In the genomic region with DNA sequence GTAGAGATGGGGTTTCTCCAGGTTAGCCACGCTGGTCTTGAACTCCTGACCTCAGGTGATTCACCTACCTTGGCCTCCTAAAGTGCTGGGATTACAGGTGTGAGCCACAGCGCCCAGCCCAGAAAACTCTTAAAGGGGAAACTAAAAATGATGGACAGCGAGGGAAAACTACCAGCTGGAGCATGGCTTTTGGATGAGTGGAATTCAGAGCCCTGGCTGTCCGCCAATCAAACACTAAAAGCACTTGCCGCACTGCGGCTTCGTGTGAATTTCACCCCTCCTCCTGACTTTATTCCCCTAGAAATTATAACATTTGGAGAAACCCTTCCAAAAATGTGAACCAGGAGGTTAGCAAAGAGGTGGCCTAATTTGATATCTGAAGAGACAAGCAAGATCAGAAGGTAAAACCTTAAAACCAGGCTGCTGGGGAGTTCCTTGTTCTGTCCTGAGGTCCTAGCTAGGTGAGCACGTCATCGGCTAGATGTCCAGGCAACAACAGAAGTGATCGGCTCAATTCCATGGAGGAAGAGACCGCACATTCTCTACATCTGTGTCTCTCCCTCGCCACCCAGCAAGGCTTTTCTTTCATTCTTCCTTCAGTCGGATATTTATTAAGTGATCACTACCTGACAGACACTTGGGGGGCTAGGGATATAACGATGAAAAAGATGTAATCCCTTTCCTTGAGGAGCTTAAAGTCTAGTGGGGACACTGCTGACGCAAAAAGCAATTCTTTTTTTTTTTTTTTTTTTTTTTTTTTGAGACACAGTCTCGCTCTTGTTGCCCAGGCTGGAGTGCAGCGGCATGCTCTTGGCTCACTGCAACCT, we compare ENCODE assay signal across 24 cellular contexts. TPM values are rescaled to one million over a fixed set of nuclear protein-coding genes. Genes with fewer than 3 reads are reported as not detected.
DNase-seq lines count a peak whose midpoint lies in the region; ATAC-seq, FAIRE-seq and TF ChIP-seq lines count a peak whose summit lies in the region.
"Had no signal": no experiment of that assay in that cellular context is flagged by ENCODE, and none has a peak within 500 bp of the region (broad histone marks: within the 10 kb centered on the region; RNA-seq: fewer than 3 reads in every experiment).

No MANE protein-coding gene starts in this region.

- CTCF ChIA-PET in A549 (lab: Yijun Ruan, JAX): interaction anchor here (0.7 to 1.7 kb wide), 3 partner anchors 9 to 192 kb away, joined by 3 to 6 read pairs (median 3); no protein-coding TSS in a partner anchor

- H3K9me3 ChIP-seq in A549 (no peaks in the 10 kb centered on the region), GM23248 (ENCODE audit: low read depth) (no peaks in the 10 kb centered on the region)
- no peaks in the 10 kb centered on the region for H3K9me3 ChIP-seq in effector memory CD4-positive, alpha-beta T cell (ENCODE audit: control insufficient read depth, low read length)
- H3K9me3 ChIP-seq: MG63 had no signal

- POLR2A ChIA-PET in A549 (lab: Yijun Ruan, JAX): no interaction called here

- no peak for TF ChIP-seq POLR2A in A549 (IDR thresholded peaks at IDR 0.05; ENCODE audit: low read length)

- H3K27me3 ChIP-seq in GM23248 (replicated peaks; ENCODE audit: insufficient read depth) (no peaks in the 10 kb centered on the region), foreskin keratinocyte (no peaks in the 10 kb centered on the region)
- no peaks in the 10 kb centered on the region for H3K27me3 ChIP-seq in effector memory CD4-positive, alpha-beta T cell (replicated peaks; ENCODE audit: control insufficient read depth, insufficient read depth, low read length, poor library complexity, severe bottlenecking)
- H3K27me3 ChIP-seq: MG63 had no signal

- no peaks in the 10 kb centered on the region for H3F3A ChIP-seq in GM23248 (ENCODE audit: insufficient read depth)

- no peaks in the 10 kb centered on the region for H3K9me2 ChIP-seq in GM23248 (ENCODE audit: insufficient read depth)

- H3K27ac ChIP-seq in A549 (peak overlapping the region; percentile 88 to 90), GM23248 (no peak overlapping the region), foreskin keratinocyte (peak overlapping the region; percentile 33)
- H3K27ac ChIP-seq in effector memory CD4-positive, alpha-beta T cell (ENCODE audit: insufficient read depth, low read length, poor library complexity, severe bottlenecking): no peak overlapping the region
- H3K27ac ChIP-seq: tibial nerve had no signal

- TF ChIP-seq RAD21 in A549 (conservative IDR thresholded peaks at IDR 0.05 in 1 of 2, IDR thresholded peaks at IDR 0.05 in 1 of 2): no peak

- H4K20me1 ChIP-seq in GM23248 (ENCODE audit: insufficient read depth): no peaks in the 10 kb centered on the region

- no peak for TF ChIP-seq EP300 in A549 (IDR thresholded peaks at IDR 0.05)

- FAIRE-seq in A549 (lab: Jason Lieb, UNC): no peak
- FAIRE-seq: astrocyte, kidney had no signal

- no peaks in the 10 kb centered on the region for H3K36me3 ChIP-seq in GM23248 (ENCODE audit: low read depth)
- H3K36me3 ChIP-seq in effector memory CD4-positive, alpha-beta T cell (ENCODE audit: control insufficient read depth, insufficient read depth, low read length): no peaks in the 10 kb centered on the region
- H3K36me3 ChIP-seq: MG63, tibial nerve had no signal

- no peak overlapping the region for H3K9ac ChIP-seq in GM23248

- no peaks in the 10 kb centered on the region for H3K79me2 ChIP-seq in GM23248 (ENCODE audit: insufficient read depth)

- ATAC-seq in A549: no peak
- no peak for ATAC-seq in foreskin keratinocyte
- ATAC-seq: activated CD4-positive, CD25-positive, alpha-beta regulatory T cell treated with anti-CD3 and anti-CD28 coated beads, Interleukin-2, amount 50 U/mL, for 24 hours; activated naive CD4-positive, alpha-beta T cell treated with anti-CD3 and anti-CD28 coated beads, Interleukin-2, amount 50 U/mL, for 72 hours; naive thymus-derived CD8-positive, alpha-beta T cell had no signal

- DNase-seq in A549 (ENCODE audit: low read depth in 1 of 2, low spot score in 1 of 2) (no peak), GM23248 (peak; percentile 30), RKO (ENCODE audit: low spot score) (peak; percentile 81), foreskin keratinocyte (peak in 1 of 2 donors; percentile 61), AML-193 (lab: John Stamatoyannopoulos, UW) (no peak), NCI-H187 treated with DMSO at 0.1 percent for 48 hours (lab: John Stamatoyannopoulos, UW) (no peak)
- DNase-seq in activated CD8-positive, alpha-beta memory T cell treated with anti-CD3 and anti-CD28 coated beads, Interleukin-2, amount 50 U/mL, for 48 hours: no peak
- DNase-seq in effector memory CD4-positive, alpha-beta T cell: no peak
- DNase-seq: activated T-cell treated with anti-CD3 and anti-CD28 coated beads, Interleukin-2, amount 50 U/mL, for 48 hours; GDM1; H7; hippocampal formation; kidney; MG63; naive thymus-derived CD8-positive, alpha-beta T cell; NCI-H187; NCI-H526 treated with DMSO at 0.1 percent for 48 hours; stimulated activated CD4-positive, alpha-beta T cell treated with anti-CD3 and anti-CD28 coated beads, Interleukin-1b, Interleukin-23, amount 100 ng/mL, for 48 hours; stimulated activated naive CD4-positive, alpha-beta T cell treated with Interleukin-2 at 50 U/mL for 16 hours; T1000 had no signal

- in situ Hi-C loops in GM23248 (cut with MboI): no loop called here

- H3K4me3 ChIP-seq in A549 (peak overlapping the region; percentile 37; the same call in 1 of the 3 replicates), GM23248 (no peak overlapping the region)
- H3K4me3 ChIP-seq in effector memory CD4-positive, alpha-beta T cell (ENCODE audit: insufficient read depth, low read depth, low read length, poor library complexity, severe bottlenecking): no peak overlapping the region
- H3K4me3 ChIP-seq: MG63, tibial nerve had no signal

- H3K4me1 ChIP-seq in A549 (peaks cover 48% of the 10 kb centered on the region), GM23248 (ENCODE audit: insufficient read depth) (no peaks in the 10 kb centered on the region), foreskin keratinocyte (peaks cover 23% of the 10 kb centered on the region)
- H3K4me1 ChIP-seq in effector memory CD4-positive, alpha-beta T cell (ENCODE audit: control insufficient read depth, insufficient read depth, low read length, poor library complexity, severe bottlenecking): no peaks in the 10 kb centered on the region
- H3K4me1 ChIP-seq: tibial nerve had no signal

- H2AFZ ChIP-seq in GM23248: no peak overlapping the region

- TF ChIP-seq CTCF in A549 (IDR thresholded peaks at IDR 0.05) (no peak), foreskin keratinocyte (conservative IDR thresholded peaks at IDR 0.05) (no peak)

- H3K4me2 ChIP-seq in A549 (peak overlapping the region; percentile 78), GM23248 (ENCODE audit: unreplicated experiment) (no peak overlapping the region)

- 81% methylated on average over 17 of the region's 17 CpGs for WGBS in A549 (ENCODE audit: missing lambda C conversion rate)
- WGBS in GM23248 (ENCODE audit: low coverage in 1 of 2, low lambda C conversion rate in 2 of 2, missing lambda C conversion rate in 2 of 2), 2 experiments: 73 to 74% methylated on average over 17 of the region's 17 CpGs

TF ChIP-seq in A549, 52 proteins besides CTCF, POLR2A, EP300 and RAD21:
- TF ChIP-seq FOXS1 (CRISPR knock-in tag; IDR thresholded peaks at IDR 0.05) (no peak), ZNF302 (CRISPR knock-in tag; IDR thresholded peaks at IDR 0.05) (no peak)

RNA-seq across cellular contexts. Expression of a gene that starts 1.7 kb away (rescaled TPM):
- 5.2 and 6.6 TPM in 2 replicates for polyA plus RNA-seq in A549 (2011; rRNA removed)
- polyA plus RNA-seq in A549 (2012; cell fraction: cytosol; rRNA removed): 2.8 and 2.9 TPM in 2 replicates
- polyA plus RNA-seq in A549 (2012; cell fraction: nucleus; rRNA removed): 2.5 and 5.0 TPM in 2 replicates
- polyA plus RNA-seq in A549 (2017; fragmentation: RNase III; extraction: RNeasy Plus Mini Kit Qiagen cat#74134 plus additional on column Dnase treatment): 3.9 to 4.4 TPM (median 4.0 TPM) in 3 replicates
- 8.7 and 10.3 TPM in 2 replicates for polyA minus RNA-seq in A549 (2011; rRNA and poly(A)+ RNA removed)
- total RNA-seq in GM23248 (2014; rRNA removed; shearing (Covaris generic)): not detected in 2 replicates
- not detected in 2 replicates for polyA plus RNA-seq in GM23248 (2016; fragmentation: Nextera tagmentation; extraction: Ambion mirVana)
- total RNA-seq in foreskin keratinocyte: 3.1 and 8.2 TPM in 2 replicates
- 2.4 and 6.1 TPM in 2 replicates for polyA plus RNA-seq in foreskin keratinocyte
- total RNA-seq: H7, tibial nerve had no signal

RNA-seq across cellular contexts. Expression of a gene that starts 18.5 kb away (rescaled TPM):
- polyA plus RNA-seq in A549 (2011; rRNA removed): 24.0 and 34.7 TPM in 2 replicates
- polyA plus RNA-seq in A549 (2012; cell fraction: cytosol; rRNA removed): 27.6 and 29.9 TPM in 2 replicates
- polyA plus RNA-seq in A549 (2012; cell fraction: nucleus; rRNA removed): 10.6 and 10.8 TPM in 2 replicates
- 32.2 to 38.2 TPM (median 34.9 TPM) in 3 replicates for polyA plus RNA-seq in A549 (2017; fragmentation: RNase III; extraction: RNeasy Plus Mini Kit Qiagen cat#74134 plus additional on column Dnase treatment)
- 2.8 and 3.7 TPM in 2 replicates for polyA minus RNA-seq in A549 (2011; rRNA and poly(A)+ RNA removed)
- total RNA-seq in GM23248 (2014; rRNA removed; shearing (Covaris generic)): 9.6 and 47.8 TPM in 2 replicates
- polyA plus RNA-seq in GM23248 (2016; fragmentation: Nextera tagmentation; extraction: Ambion mirVana): 39.7 and 42.4 TPM in 2 replicates
- total RNA-seq in foreskin keratinocyte: 34.8 and 40.8 TPM in 2 replicates
- polyA plus RNA-seq in foreskin keratinocyte: 55.6 and 62.4 TPM in 2 replicates

RNA-seq across cellular contexts. Expression of a gene that starts 49.0 kb away (rescaled TPM):
- polyA plus RNA-seq in A549 (2011; rRNA removed) (45.4 and 48.0 TPM in 2 replicates), A549 (2017; fragmentation: RNase III; extraction: RNeasy Plus Mini Kit Qiagen cat#74134 plus additional on column Dnase treatment) (41.6 to 44.7 TPM (median 41.9 TPM) in 3 replicates), GM23248 (2016; fragmentation: Nextera tagmentation; extraction: Ambion mirVana) (37.2 and 38.3 TPM in 2 replicates), foreskin keratinocyte (28.7 and 31.9 TPM in 2 replicates)
- polyA plus RNA-seq in A549 (2012; cell fraction: cytosol; rRNA removed): 30.4 and 31.8 TPM in 2 replicates
- 34.7 and 34.9 TPM in 2 replicates for polyA plus RNA-seq in A549 (2012; cell fraction: nucleus; rRNA removed)
- polyA minus RNA-seq in A549 (2011; rRNA and poly(A)+ RNA removed): 100 and 151 TPM in 2 replicates
- 96.3 and 116 TPM in 2 replicates for total RNA-seq in GM23248 (2014; rRNA removed; shearing (Covaris generic))
- 66.2 and 67.7 TPM in 2 replicates for total RNA-seq in foreskin keratinocyte

Comparison
In these comparisons a context has a peak if more than half of its experiments do, and no peak if none do; other contexts are left out.
1. DNase-seq: peak in GM23248 (single experiment) and RKO (single experiment); none in A549 (0 of 2), activated CD8-positive, alpha-beta memory T cell treated with anti-CD3 and anti-CD28 coated beads, Interleukin-2, amount 50 U/mL, for 48 hours (single experiment), AML-193 (0 of 2), NCI-H187 treated with DMSO at 0.1 percent for 48 hours (single experiment) and effector memory CD4-positive, alpha-beta T cell (0 of 3).
2. H3K27ac ChIP-seq: peak in A549 (2 of 2) and foreskin keratinocyte (single experiment); none in GM23248 (single experiment) and effector memory CD4-positive, alpha-beta T cell (single experiment).